6 cellular contexts compared by ENCODE assay signal in genomic region chr9:21334603-21334968, GRCh38.
DNase-seq lines count a peak whose midpoint lies in the region; ATAC-seq and TF ChIP-seq lines count a peak whose summit lies in the region.

No MANE protein-coding gene starts in this region.

- H3K4me1 ChIP-seq in subcutaneous abdominal adipose tissue (ENCODE audit: control insufficient read depth in 5 of 5, insufficient read depth in 5 of 5, low read length in 5 of 5), result peaks cover 8 to 53% (median 47%) of the 10 kb centered on the region in 5 donors

- H3K9ac ChIP-seq in subcutaneous abdominal adipose tissue (ENCODE audit: low read length in 5 of 5), result peak overlapping the region; percentile 99 to 100 (median 99)

- peak overlapping the region; percentile 88 for H3K4me3 ChIP-seq in NB4 (ENCODE audit: low read depth, low read length)
- peak overlapping the region; percentile 88 for H3K4me3 ChIP-seq in fibroblast of mammary gland (ENCODE audit: control insufficient read depth, low read depth, low read length)
- peak overlapping the region; percentile 85 to 100 (median 97) for H3K4me3 ChIP-seq in subcutaneous abdominal adipose tissue (ENCODE audit: low read depth in 1 of 5, low read length in 5 of 5)

- H3K9me3 ChIP-seq in subcutaneous abdominal adipose tissue (ENCODE audit: control insufficient read depth in 5 of 5, low read length in 5 of 5), result no peaks in the 10 kb centered on the region

- TF ChIP-seq CTCF in NB4 (IDR thresholded peaks at IDR 0.05; ENCODE audit: low read depth, low read length) (no peak), fibroblast of mammary gland (conservative IDR thresholded peaks at IDR 0.05; ENCODE audit: control insufficient read depth, insufficient read depth, low read depth, low read length) (no peak)

- H3K27ac ChIP-seq in subcutaneous abdominal adipose tissue (ENCODE audit: low read depth, low read length), result peak overlapping the region; percentile 98

- no peak for TF ChIP-seq POLR2A in NB4 (IDR thresholded peaks at IDR 0.05; ENCODE audit: extremely low read depth, insufficient read length)

- DNase-seq in NB4 (ENCODE audit: low read depth) (no peak), fibroblast of mammary gland (ENCODE audit: low read depth) (peak; percentile 19), NOMO-1 treated with DMSO at 0.1 percent for 48 hours (lab: John Stamatoyannopoulos, UW; ENCODE audit: unreplicated experiment) (no peak), SIG-M5 (lab: John Stamatoyannopoulos, UW) (no peak)

- ATAC-seq in GM21423 (IDR thresholded peaks at IDR 0.05; ENCODE audit: unreplicated experiment), result peak; percentile 6

- H3K27me3 ChIP-seq in subcutaneous abdominal adipose tissue (ENCODE audit: control insufficient read depth in 5 of 5, insufficient read depth in 4 of 5, low read length in 5 of 5), result no peaks in the 10 kb centered on the region

- H3K36me3 ChIP-seq in subcutaneous abdominal adipose tissue (ENCODE audit: control insufficient read depth in 5 of 5, insufficient read depth in 5 of 5, low read length in 5 of 5), result no peaks in the 10 kb centered on the region
